Comparison of ENCODE assay signal across 17 cellular contexts in genomic region chr3:139280027-139280671, GRCh38.
DNase-seq lines count a peak whose midpoint lies in the region; ATAC-seq and TF ChIP-seq lines count a peak whose summit lies in the region.
"Had no signal": no experiment of that assay in that cellular context is flagged by ENCODE, and none has a peak within 500 bp of the region (broad histone marks: within the 10 kb centered on the region; RNA-seq: fewer than 3 reads in every experiment).

No MANE protein-coding gene starts in this region.

- no peak overlapping the region for H3K27ac Mint-ChIP-seq in Calu3 (ENCODE audit: unreplicated experiment)
- H3K27ac Mint-ChIP-seq in HFFc6 = peak overlapping the region; percentile 16; the same call in 1 of the 2 replicates
- H3K27ac Mint-ChIP-seq: CD4-positive, alpha-beta T cell; H9 had no signal

- H3K4me3 Mint-ChIP-seq in Calu3 (ENCODE audit: low read depth, unreplicated experiment) = no peak overlapping the region
- no peak overlapping the region for H3K4me3 Mint-ChIP-seq in HFFc6
- H3K4me3 Mint-ChIP-seq: CD4-positive, alpha-beta T cell; H9 had no signal

- ATAC-seq in left lobe of liver (peak; percentile 98), HG03175 (IDR thresholded peaks at IDR 0.05; ENCODE audit: unreplicated experiment) (no peak)

- no peaks in the 10 kb centered on the region for H3K36me3 Mint-ChIP-seq in Calu3 (ENCODE audit: insufficient read depth, unreplicated experiment)
- peaks cover 17% of the 10 kb centered on the region; the same call in 1 of the 2 replicates for H3K36me3 Mint-ChIP-seq in HFFc6 (ENCODE audit: low read depth)

- intact Hi-C loops in Calu3 (cut with micrococcal nuclease; ENCODE audit: unreplicated experiment) = no loop called here

- peaks cover 14% of the 10 kb centered on the region for H3K27me3 Mint-ChIP-seq in Calu3 (ENCODE audit: unreplicated experiment)
- peaks cover 9% of the 10 kb centered on the region for H3K27me3 Mint-ChIP-seq in HFFc6 (ENCODE audit: insufficient read depth)

- peak; percentile 36 for DNase-seq in Calu3
- no peak for DNase-seq in HFFc6
- peak; percentile 53 for DNase-seq in RPMI7951 (ENCODE audit: low read depth)
- DNase-seq in left lobe of liver (ENCODE audit: low spot score) = peak; percentile 73
- no peak for DNase-seq in NCI-H2196 (lab: John Stamatoyannopoulos, UW; ENCODE audit: unreplicated experiment)
- no peak for DNase-seq in HuH-7.5 (ENCODE audit: low spot score)
- no peak for DNase-seq in AML-193 (lab: John Stamatoyannopoulos, UW)
- DNase-seq: ACHN; Caco-2; CD4-positive, alpha-beta T cell; DMS153; DMS79; GDM1; H9; IMR-90; KBM-7 had no signal

- H3K4me1 Mint-ChIP-seq in Calu3 (ENCODE audit: low read depth, unreplicated experiment) = peaks cover 10% of the 10 kb centered on the region
- peaks cover 50% of the 10 kb centered on the region for H3K4me1 Mint-ChIP-seq in HFFc6 (ENCODE audit: low read depth)
- H3K4me1 Mint-ChIP-seq: H9 had no signal

- no TSS peak for BruUV-seq in Calu3 (replicated peaks; lab: Mats Ljungman, UMichigan)

- TF ChIP-seq CTCF in Calu3 (IDR thresholded peaks at IDR 0.05; ENCODE audit: unreplicated experiment) (no peak), HFFc6 (IDR thresholded peaks at IDR 0.05) (no peak)

- H3K9me3 Mint-ChIP-seq in Calu3 (ENCODE audit: low read depth, unreplicated experiment) = no peaks in the 10 kb centered on the region
- H3K9me3 Mint-ChIP-seq in HFFc6 = no peaks in the 10 kb centered on the region; the same call in 1 of the 2 replicates
- H3K9me3 Mint-ChIP-seq: CD4-positive, alpha-beta T cell had no signal

- CTCF ChIA-PET in Calu3 (lab: Charles Lee) = interaction anchor here (0.6 kb wide), 2 partner anchors 25 to 1548 kb away, joined by 3 read pairs; no protein-coding TSS in a partner anchor

Comparison
In these comparisons a context has a peak if more than half of its experiments do, and no peak if none do; other contexts are left out.
1. DNase-seq: peak in Calu3 (single experiment), RPMI7951 (single experiment) and left lobe of liver (single experiment); none in HFFc6 (single experiment), NCI-H2196 (single experiment), HuH-7.5 (single experiment) and AML-193 (0 of 2).